Comparison of ENCODE assay signal across 1 cellular context in the genomic region with DNA sequence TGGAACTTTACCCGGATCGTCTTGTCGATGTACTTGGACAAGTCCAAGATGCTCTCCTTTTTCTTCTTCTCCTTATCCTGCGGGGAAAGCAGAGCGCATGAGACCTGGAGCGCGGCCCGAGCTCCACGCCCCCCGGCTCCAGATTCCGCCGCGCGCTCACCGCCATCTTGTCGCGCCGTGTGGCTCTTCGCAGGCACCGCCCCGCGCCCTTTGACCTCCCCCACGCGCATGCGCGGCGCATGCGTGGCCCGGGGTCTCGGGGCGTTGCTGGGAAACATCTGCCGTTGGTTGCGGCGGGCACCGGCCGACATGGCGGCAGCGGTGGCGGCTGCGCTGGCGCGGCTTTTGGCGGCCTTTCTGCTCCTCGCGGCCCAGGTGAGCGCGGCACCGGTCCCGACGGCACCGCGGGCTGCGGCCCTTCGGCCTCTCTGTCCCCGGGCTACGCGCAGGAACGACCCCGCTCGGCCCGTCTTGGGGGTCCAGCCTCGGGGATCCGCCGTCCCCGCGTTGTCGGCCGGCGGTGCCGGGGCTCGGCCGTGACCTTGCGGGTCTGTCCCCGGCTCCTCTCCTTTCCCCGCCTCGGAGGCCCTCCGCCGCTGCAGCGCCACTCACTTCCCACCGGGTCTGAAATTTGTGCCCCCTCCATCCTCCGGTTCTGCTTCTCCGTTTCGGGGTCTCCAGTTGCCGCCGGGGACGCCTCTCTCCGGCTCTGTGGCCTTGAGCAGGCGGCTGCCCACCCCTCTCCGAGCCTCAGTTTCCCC.
TF ChIP-seq lines count a peak whose summit lies in the region.

A gene (minus strand): TSS at position 186 of the 761 bp plus-strand sequence. CDS start 20 bp downstream, at position 166.
A gene with protein sequence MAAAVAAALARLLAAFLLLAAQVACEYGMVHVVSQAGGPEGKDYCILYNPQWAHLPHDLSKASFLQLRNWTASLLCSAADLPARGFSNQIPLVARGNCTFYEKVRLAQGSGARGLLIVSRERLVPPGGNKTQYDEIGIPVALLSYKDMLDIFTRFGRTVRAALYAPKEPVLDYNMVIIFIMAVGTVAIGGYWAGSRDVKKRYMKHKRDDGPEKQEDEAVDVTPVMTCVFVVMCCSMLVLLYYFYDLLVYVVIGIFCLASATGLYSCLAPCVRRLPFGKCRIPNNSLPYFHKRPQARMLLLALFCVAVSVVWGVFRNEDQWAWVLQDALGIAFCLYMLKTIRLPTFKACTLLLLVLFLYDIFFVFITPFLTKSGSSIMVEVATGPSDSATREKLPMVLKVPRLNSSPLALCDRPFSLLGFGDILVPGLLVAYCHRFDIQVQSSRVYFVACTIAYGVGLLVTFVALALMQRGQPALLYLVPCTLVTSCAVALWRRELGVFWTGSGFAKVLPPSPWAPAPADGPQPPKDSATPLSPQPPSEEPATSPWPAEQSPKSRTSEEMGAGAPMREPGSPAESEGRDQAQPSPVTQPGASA (plus strand): TSS at position 284 of the 761 bp plus-strand sequence. CDS start 26 bp downstream, at position 310.

TF ChIP-seq in SK-N-SH, 30 proteins besides CTCF, POLR2A, EP300 and RAD21 (continued from another document):
- TF ChIP-seq, protein P1, sequence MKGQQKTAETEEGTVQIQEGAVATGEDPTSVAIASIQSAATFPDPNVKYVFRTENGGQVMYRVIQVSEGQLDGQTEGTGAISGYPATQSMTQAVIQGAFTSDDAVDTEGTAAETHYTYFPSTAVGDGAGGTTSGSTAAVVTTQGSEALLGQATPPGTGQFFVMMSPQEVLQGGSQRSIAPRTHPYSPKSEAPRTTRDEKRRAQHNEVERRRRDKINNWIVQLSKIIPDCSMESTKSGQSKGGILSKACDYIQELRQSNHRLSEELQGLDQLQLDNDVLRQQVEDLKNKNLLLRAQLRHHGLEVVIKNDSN (IDR thresholded peaks at IDR 0.05; ENCODE audit: borderline replicate concordance, low read depth) = no peak
- peak; percentile 99 for TF ChIP-seq NRF1 (IDR thresholded peaks at IDR 0.05; ENCODE audit: low read depth, low read length)
- TF ChIP-seq, protein P2, sequence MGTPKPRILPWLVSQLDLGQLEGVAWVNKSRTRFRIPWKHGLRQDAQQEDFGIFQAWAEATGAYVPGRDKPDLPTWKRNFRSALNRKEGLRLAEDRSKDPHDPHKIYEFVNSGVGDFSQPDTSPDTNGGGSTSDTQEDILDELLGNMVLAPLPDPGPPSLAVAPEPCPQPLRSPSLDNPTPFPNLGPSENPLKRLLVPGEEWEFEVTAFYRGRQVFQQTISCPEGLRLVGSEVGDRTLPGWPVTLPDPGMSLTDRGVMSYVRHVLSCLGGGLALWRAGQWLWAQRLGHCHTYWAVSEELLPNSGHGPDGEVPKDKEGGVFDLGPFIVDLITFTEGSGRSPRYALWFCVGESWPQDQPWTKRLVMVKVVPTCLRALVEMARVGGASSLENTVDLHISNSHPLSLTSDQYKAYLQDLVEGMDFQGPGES (IDR thresholded peaks at IDR 0.05; ENCODE audit: low read depth, low read length) = no peak
- TF ChIP-seq GATA2 (CRISPR knock-in tag; IDR thresholded peaks at IDR 0.05) = no peak
- TF ChIP-seq, protein P3, sequence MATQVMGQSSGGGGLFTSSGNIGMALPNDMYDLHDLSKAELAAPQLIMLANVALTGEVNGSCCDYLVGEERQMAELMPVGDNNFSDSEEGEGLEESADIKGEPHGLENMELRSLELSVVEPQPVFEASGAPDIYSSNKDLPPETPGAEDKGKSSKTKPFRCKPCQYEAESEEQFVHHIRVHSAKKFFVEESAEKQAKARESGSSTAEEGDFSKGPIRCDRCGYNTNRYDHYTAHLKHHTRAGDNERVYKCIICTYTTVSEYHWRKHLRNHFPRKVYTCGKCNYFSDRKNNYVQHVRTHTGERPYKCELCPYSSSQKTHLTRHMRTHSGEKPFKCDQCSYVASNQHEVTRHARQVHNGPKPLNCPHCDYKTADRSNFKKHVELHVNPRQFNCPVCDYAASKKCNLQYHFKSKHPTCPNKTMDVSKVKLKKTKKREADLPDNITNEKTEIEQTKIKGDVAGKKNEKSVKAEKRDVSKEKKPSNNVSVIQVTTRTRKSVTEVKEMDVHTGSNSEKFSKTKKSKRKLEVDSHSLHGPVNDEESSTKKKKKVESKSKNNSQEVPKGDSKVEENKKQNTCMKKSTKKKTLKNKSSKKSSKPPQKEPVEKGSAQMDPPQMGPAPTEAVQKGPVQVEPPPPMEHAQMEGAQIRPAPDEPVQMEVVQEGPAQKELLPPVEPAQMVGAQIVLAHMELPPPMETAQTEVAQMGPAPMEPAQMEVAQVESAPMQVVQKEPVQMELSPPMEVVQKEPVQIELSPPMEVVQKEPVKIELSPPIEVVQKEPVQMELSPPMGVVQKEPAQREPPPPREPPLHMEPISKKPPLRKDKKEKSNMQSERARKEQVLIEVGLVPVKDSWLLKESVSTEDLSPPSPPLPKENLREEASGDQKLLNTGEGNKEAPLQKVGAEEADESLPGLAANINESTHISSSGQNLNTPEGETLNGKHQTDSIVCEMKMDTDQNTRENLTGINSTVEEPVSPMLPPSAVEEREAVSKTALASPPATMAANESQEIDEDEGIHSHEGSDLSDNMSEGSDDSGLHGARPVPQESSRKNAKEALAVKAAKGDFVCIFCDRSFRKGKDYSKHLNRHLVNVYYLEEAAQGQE (IDR thresholded peaks at IDR 0.05; ENCODE audit: low read depth, low read length) = 0 out of 2 replicates have a peak, but pooled peaks have one; percentile 38
- TF ChIP-seq MEF2A (IDR thresholded peaks at IDR 0.05; ENCODE audit: borderline replicate concordance, low read depth) = no peak
- TF ChIP-seq SMC3 (IDR thresholded peaks at IDR 0.05; ENCODE audit: low read depth, low read length) = no peak
- TF ChIP-seq RCOR1 (IDR thresholded peaks at IDR 0.05; ENCODE audit: low read length) = no peak
- no peak for TF ChIP-seq NFIC (IDR thresholded peaks at IDR 0.05; ENCODE audit: borderline replicate concordance)
- TF ChIP-seq JUND (IDR thresholded peaks at IDR 0.05) = no peak
- no peak for TF ChIP-seq GABPA (IDR thresholded peaks at IDR 0.05; ENCODE audit: low read depth)
- TF ChIP-seq, protein P4, sequence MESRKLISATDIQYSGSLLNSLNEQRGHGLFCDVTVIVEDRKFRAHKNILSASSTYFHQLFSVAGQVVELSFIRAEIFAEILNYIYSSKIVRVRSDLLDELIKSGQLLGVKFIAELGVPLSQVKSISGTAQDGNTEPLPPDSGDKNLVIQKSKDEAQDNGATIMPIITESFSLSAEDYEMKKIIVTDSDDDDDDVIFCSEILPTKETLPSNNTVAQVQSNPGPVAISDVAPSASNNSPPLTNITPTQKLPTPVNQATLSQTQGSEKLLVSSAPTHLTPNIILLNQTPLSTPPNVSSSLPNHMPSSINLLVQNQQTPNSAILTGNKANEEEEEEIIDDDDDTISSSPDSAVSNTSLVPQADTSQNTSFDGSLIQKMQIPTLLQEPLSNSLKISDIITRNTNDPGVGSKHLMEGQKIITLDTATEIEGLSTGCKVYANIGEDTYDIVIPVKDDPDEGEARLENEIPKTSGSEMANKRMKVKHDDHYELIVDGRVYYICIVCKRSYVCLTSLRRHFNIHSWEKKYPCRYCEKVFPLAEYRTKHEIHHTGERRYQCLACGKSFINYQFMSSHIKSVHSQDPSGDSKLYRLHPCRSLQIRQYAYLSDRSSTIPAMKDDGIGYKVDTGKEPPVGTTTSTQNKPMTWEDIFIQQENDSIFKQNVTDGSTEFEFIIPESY (IDR thresholded peaks at IDR 0.05; ENCODE audit: borderline replicate concordance, low read depth) = no peak
- TF ChIP-seq, protein P5, sequence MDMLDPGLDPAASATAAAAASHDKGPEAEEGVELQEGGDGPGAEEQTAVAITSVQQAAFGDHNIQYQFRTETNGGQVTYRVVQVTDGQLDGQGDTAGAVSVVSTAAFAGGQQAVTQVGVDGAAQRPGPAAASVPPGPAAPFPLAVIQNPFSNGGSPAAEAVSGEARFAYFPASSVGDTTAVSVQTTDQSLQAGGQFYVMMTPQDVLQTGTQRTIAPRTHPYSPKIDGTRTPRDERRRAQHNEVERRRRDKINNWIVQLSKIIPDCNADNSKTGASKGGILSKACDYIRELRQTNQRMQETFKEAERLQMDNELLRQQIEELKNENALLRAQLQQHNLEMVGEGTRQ (IDR thresholded peaks at IDR 0.05; ENCODE audit: borderline replicate concordance, low read depth, low read length) = no peak
TF ChIP-seq in SK-N-SH: peak in this region for 9.
